In the genomic region with DNA sequence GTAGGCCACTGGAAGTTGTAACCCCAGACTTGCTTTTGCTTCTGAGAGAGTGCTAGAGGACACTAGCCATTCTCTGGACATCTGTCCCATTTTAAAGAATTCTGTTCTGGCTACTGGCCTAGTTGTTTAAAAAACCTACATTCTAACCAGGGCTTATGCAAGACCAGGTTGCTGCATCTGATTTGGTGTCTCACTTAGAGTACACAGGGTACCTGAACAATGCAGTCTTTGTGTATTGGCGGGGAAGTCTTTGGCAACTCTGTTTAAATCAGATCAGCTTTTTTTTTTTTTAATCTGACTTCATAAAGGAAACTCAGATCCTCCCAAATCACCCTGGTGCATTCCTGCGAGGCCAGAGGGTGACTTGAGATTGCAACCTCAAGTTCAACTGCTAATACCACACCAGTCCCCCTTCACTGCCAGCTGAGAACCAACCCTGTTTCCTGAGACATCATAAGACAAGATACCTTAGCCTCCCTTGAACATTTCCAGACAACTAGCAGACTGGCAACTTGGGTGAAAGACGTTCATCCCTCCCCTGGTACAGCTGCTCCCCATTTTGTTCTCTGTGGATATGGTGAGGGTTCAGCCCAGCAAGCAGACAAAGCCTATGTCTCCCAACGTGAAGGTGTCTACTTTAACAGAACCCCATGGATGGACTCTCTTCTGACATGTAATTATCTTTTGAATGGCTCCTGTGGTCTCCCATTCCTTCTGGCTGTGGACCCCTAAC, we compare ENCODE assay signal across 8 cellular contexts. TPM values are rescaled to one million over a fixed set of nuclear protein-coding genes. Genes with fewer than 3 reads are reported as not detected.
DNase-seq lines count a peak whose midpoint lies in the region; ATAC-seq, FAIRE-seq and TF ChIP-seq lines count a peak whose summit lies in the region.

No MANE protein-coding gene starts in this region.

- peaks cover 69% of the 10 kb centered on the region for H3K4me1 Mint-ChIP-seq in activated naive CD4-positive, alpha-beta T cell treated with anti-CD3 and anti-CD28 coated beads, Interleukin-2, amount 50 U/mL, for 24 hours
- peaks cover 20% of the 10 kb centered on the region for H3K4me1 Mint-ChIP-seq in astrocyte (ENCODE audit: low read depth, unreplicated experiment)

- H3K4me1 ChIP-seq in astrocyte (ENCODE audit: insufficient read depth, low read length) (peaks cover 16% of the 10 kb centered on the region), upper lobe of right lung (peaks cover 28% of the 10 kb centered on the region)

- TF ChIP-seq CTCF in astrocyte (IDR thresholded peaks at IDR 0.05; ENCODE audit: insufficient read depth, low read depth, low read length) (no peak), upper lobe of right lung (IDR thresholded peaks at IDR 0.05) (no peak)

- FAIRE-seq in astrocyte (lab: Jason Lieb, UNC): no peak

- H3K27me3 ChIP-seq in astrocyte (ENCODE audit: insufficient read depth, low read length) (no peaks in the 10 kb centered on the region), upper lobe of right lung (no peaks in the 10 kb centered on the region)

- no peaks in the 10 kb centered on the region for H3K9me3 ChIP-seq in astrocyte (ENCODE audit: insufficient read depth, low read depth, low read length)
- H3K9me3 ChIP-seq in upper lobe of right lung: no peaks in the 10 kb centered on the region

- peak overlapping the region; percentile 15 for H3K27ac ChIP-seq in astrocyte (ENCODE audit: low read depth, low read length)
- peak overlapping the region; percentile 82 for H3K27ac ChIP-seq in temporal lobe (ENCODE audit: low read depth, low read length)
- H3K27ac ChIP-seq in upper lobe of right lung: no peak overlapping the region

- H3K27ac Mint-ChIP-seq in activated naive CD4-positive, alpha-beta T cell treated with anti-CD3 and anti-CD28 coated beads, Interleukin-2, amount 50 U/mL, for 24 hours: peak overlapping the region; percentile 94
- H3K27ac Mint-ChIP-seq in astrocyte (ENCODE audit: unreplicated experiment): no peak overlapping the region

- H3K9me3 Mint-ChIP-seq in activated naive CD4-positive, alpha-beta T cell treated with anti-CD3 and anti-CD28 coated beads, Interleukin-2, amount 50 U/mL, for 24 hours: no peaks in the 10 kb centered on the region
- no peaks in the 10 kb centered on the region for H3K9me3 Mint-ChIP-seq in astrocyte (ENCODE audit: unreplicated experiment)

- no peak overlapping the region for H2AFZ ChIP-seq in astrocyte (ENCODE audit: low read depth, low read length)

- no peak for ATAC-seq in upper lobe of right lung

- peaks cover 89% of the 10 kb centered on the region for H4K20me1 ChIP-seq in astrocyte (ENCODE audit: insufficient read depth, low read length)

- H3K36me3 ChIP-seq in astrocyte (ENCODE audit: insufficient read depth, low read length): peaks cover 61% of the 10 kb centered on the region
- H3K36me3 ChIP-seq in upper lobe of right lung: peaks cover 76% of the 10 kb centered on the region

- no peaks in the 10 kb centered on the region for H3K27me3 Mint-ChIP-seq in activated naive CD4-positive, alpha-beta T cell treated with anti-CD3 and anti-CD28 coated beads, Interleukin-2, amount 50 U/mL, for 24 hours
- no peaks in the 10 kb centered on the region for H3K27me3 Mint-ChIP-seq in astrocyte (ENCODE audit: low read depth, unreplicated experiment)

- H3K4me3 Mint-ChIP-seq in activated naive CD4-positive, alpha-beta T cell treated with anti-CD3 and anti-CD28 coated beads, Interleukin-2, amount 50 U/mL, for 24 hours: peak overlapping the region; percentile 31
- peak overlapping the region; percentile 54 for H3K4me3 Mint-ChIP-seq in astrocyte (ENCODE audit: unreplicated experiment)

- peaks cover 22% of the 10 kb centered on the region for H3K36me3 Mint-ChIP-seq in activated naive CD4-positive, alpha-beta T cell treated with anti-CD3 and anti-CD28 coated beads, Interleukin-2, amount 50 U/mL, for 24 hours
- H3K36me3 Mint-ChIP-seq in astrocyte (ENCODE audit: low read depth, unreplicated experiment): peaks cover 22% of the 10 kb centered on the region

- H3K4me3 ChIP-seq in astrocyte (ENCODE audit: insufficient read depth, low read depth, low read length) (no peak overlapping the region), upper lobe of right lung (no peak overlapping the region)

- no peak overlapping the region for H3K9ac ChIP-seq in astrocyte (ENCODE audit: low read length)

- peaks cover 64% of the 10 kb centered on the region for H3K79me2 ChIP-seq in astrocyte (ENCODE audit: insufficient read depth, low read length)

- H3K4me2 ChIP-seq in astrocyte (ENCODE audit: low read length): no peak overlapping the region

- intact Hi-C loops in upper lobe of right lung (cut with DNase I): no loop called here

- DNase-seq in activated naive CD4-positive, alpha-beta T cell (lab: John Stamatoyannopoulos, UW): no peak
- DNase-seq in astrocyte (ENCODE audit: low read depth) (peak; percentile 12), medulla oblongata (ENCODE audit: extremely low spot score) (peak; percentile 58), upper lobe of right lung (no peak), NCI-H226 (no peak), GDM1 (lab: John Stamatoyannopoulos, UW) (no peak)

RNA-seq across cellular contexts. Expression of a gene that starts 27.0 kb away (rescaled TPM):
- total RNA-seq in astrocyte: 375 and 399 TPM in 2 replicates
- 186 TPM for total RNA-seq in temporal lobe
- 234 TPM for total RNA-seq in upper lobe of right lung

RNA-seq across cellular contexts. Expression of a gene that starts 35.3 kb away (rescaled TPM):
- total RNA-seq in astrocyte: 2.6 TPM in 2 replicates
- total RNA-seq in temporal lobe: 0.98 TPM
- 7.0 TPM for total RNA-seq in upper lobe of right lung

Comparison
In these comparisons a context has a peak if more than half of its experiments do, and no peak if none do; other contexts are left out.
1. DNase-seq: peak in astrocyte (single experiment) and medulla oblongata (single experiment); none in activated naive CD4-positive, alpha-beta T cell (0 of 4), upper lobe of right lung (single experiment), NCI-H226 (single experiment) and GDM1 (single experiment).